9 cellular contexts compared by ENCODE assay signal in genomic region chr9:107749787-107750444, GRCh38.
DNase-seq lines count a peak whose midpoint lies in the region.
"Had no signal": no experiment of that assay in that cellular context is flagged by ENCODE, and none has a peak within 500 bp of the region (broad histone marks: within the 10 kb centered on the region; RNA-seq: fewer than 3 reads in every experiment).

No MANE protein-coding gene starts in this region.

- DNase-seq in C1 segment of cervical spinal cord (lab: John Stamatoyannopoulos, UW) (peak in 12 of 14 donors; percentile 20 to 88 (median 78)), NCI-H1092 treated with DMSO at 0.1 percent for 48 hours (lab: John Stamatoyannopoulos, UW) (peak; percentile 19), astrocyte of the hippocampus (ENCODE audit: low read depth, low spot score) (peak; percentile 86), iPS-NIHi11 (ENCODE audit: low spot score) (peak; percentile 63), smooth muscle cell of the brain vasculature (ENCODE audit: low read depth, low spot score) (peak; percentile 32), GM19240 (ENCODE audit: insufficient read length, low spot score) (no peak), NCI-H2227 (lab: John Stamatoyannopoulos, UW; ENCODE audit: unreplicated experiment) (no peak), KG1 (lab: John Stamatoyannopoulos, UW) (no peak)
- DNase-seq: activated naive CD8-positive, alpha-beta T cell treated with anti-CD3 and anti-CD28 coated beads, Interleukin-2, amount 10 ng/mL, durations not matched to agents 7 days and 5 days had no signal

Comparison
In these comparisons a context has a peak if more than half of its experiments do, and no peak if none do; other contexts are left out.
1. DNase-seq: peak in C1 segment of cervical spinal cord (12 of 14), NCI-H1092 treated with DMSO at 0.1 percent for 48 hours (single experiment), astrocyte of the hippocampus (single experiment), iPS-NIHi11 (single experiment) and smooth muscle cell of the brain vasculature (single experiment); none in GM19240 (single experiment), NCI-H2227 (single experiment) and KG1 (single experiment).